10 cellular contexts compared by ENCODE assay signal in genomic region chr6:37204014-37204751, GRCh38. TPM values are rescaled to one million over a fixed set of nuclear protein-coding genes. Genes with fewer than 3 reads are reported as not detected.
A peak's percentile ranks its signal among the peaks of the same experiment; 100 is the strongest.
DNase-seq lines count a peak whose midpoint lies in the region; ATAC-seq and TF ChIP-seq lines count a peak whose summit lies in the region.
"Had no signal": no experiment of that assay in that cellular context is flagged by ENCODE, and none has a peak within 500 bp of the region (broad histone marks: within the 10 kb centered on the region; RNA-seq: fewer than 3 reads in every experiment).

No MANE protein-coding gene starts in this region.

- H3K4me1 Mint-ChIP-seq in Caco-2 (ENCODE audit: low read depth, unreplicated experiment): peaks cover 29% of the 10 kb centered on the region

- H3K36me3 ChIP-seq in Caco-2 (ENCODE audit: control insufficient read depth, insufficient read depth, low read length): no peaks in the 10 kb centered on the region
- no peaks in the 10 kb centered on the region for H3K36me3 ChIP-seq in adrenal gland (replicated peaks in 1 of 2)
- H3K36me3 ChIP-seq in right lobe of liver: no peaks in the 10 kb centered on the region

- H3K9me3 Mint-ChIP-seq in Caco-2 (ENCODE audit: unreplicated experiment): no peaks in the 10 kb centered on the region
- H3K9me3 Mint-ChIP-seq: naive B cell had no signal

- H3K27ac Mint-ChIP-seq in Caco-2 (ENCODE audit: unreplicated experiment): peak overlapping the region; percentile 78

- CTCF ChIA-PET in Caco-2 (lab: Charles Lee): interaction anchor here (1.5 kb wide), 1 partner anchor 186 kb away, joined by 4 read pairs; no protein-coding TSS in a partner anchor

- peaks cover 6% of the 10 kb centered on the region for H3K36me3 Mint-ChIP-seq in Caco-2 (ENCODE audit: insufficient read depth, unreplicated experiment)
- H3K36me3 Mint-ChIP-seq: naive B cell had no signal

- DNase-seq in Caco-2 (peak; percentile 74 to 83), HUDEP-2 (lab: John Stamatoyannopoulos, UW; ENCODE audit: unreplicated experiment in 76 of 76) (peak in 55 of 76 experiments; percentile 15 to 76 (median 45)), adrenal gland (peak; percentile 44 to 84 (median 77)), right lobe of liver (peak in 2 of 3 donors; percentile 65 to 81), NCI-H748 (lab: John Stamatoyannopoulos, UW; ENCODE audit: unreplicated experiment) (no peak)
- DNase-seq in stimulated activated CD4-positive, alpha-beta T cell treated with anti-CD3 and anti-CD28 coated beads, Interleukin-15, amount 100 ng/mL, for 24 hours: no peak
- DNase-seq: naive B cell, NCI-H1105 treated with DMSO at 0.1 percent for 48 hours had no signal

- no TSS peak for BruUV-seq in Caco-2 (replicated peaks; lab: Mats Ljungman, UMichigan)

- POLR2A ChIA-PET in Caco-2 (lab: Charles Lee): interaction anchor here (0.5 to 1.1 kb wide), 2 partner anchors 23 to 94 kb away, joined by 3 to 5 read pairs; no protein-coding TSS in a partner anchor

- intact Hi-C loops in Caco-2 (cut with micrococcal nuclease; ENCODE audit: unreplicated experiment) (loop anchor here (10.0 kb wide), 1 partner anchor 289 kb away; no protein-coding TSS in a partner anchor), adrenal gland (cut with DNase I) (loop anchor here in 1 of 2 donors (10.0 kb wide), 1 partner anchor 179 kb away; no protein-coding TSS in a partner anchor), right lobe of liver (cut with DNase I) (loop anchor here in 1 of 2 donors (10.0 kb wide), 1 partner anchor 179 kb away; no protein-coding TSS in a partner anchor)

- no peaks in the 10 kb centered on the region for H3K9me3 ChIP-seq in Caco-2
- no peaks in the 10 kb centered on the region for H3K9me3 ChIP-seq in adrenal gland (replicated peaks in 1 of 3)
- no peaks in the 10 kb centered on the region for H3K9me3 ChIP-seq in right lobe of liver

- TF ChIP-seq CTCF in Caco-2 (IDR thresholded peaks at IDR 0.05; ENCODE audit: insufficient read depth in 1 of 2, low read depth in 1 of 2, low read length in 1 of 2, severe bottlenecking in 1 of 2, unreplicated experiment in 1 of 2) (no peak), adrenal gland (IDR thresholded peaks at IDR 0.05) (no peak), right lobe of liver (IDR thresholded peaks at IDR 0.05) (no peak)

- H3K27me3 ChIP-seq in Caco-2 (replicated peaks; ENCODE audit: control insufficient read depth, insufficient read depth, low read length): no peaks in the 10 kb centered on the region
- no peaks in the 10 kb centered on the region for H3K27me3 ChIP-seq in adrenal gland
- H3K27me3 ChIP-seq in right lobe of liver: no peaks in the 10 kb centered on the region

- H3K4me3 ChIP-seq in Caco-2 (ENCODE audit: low read depth, low read length) (no peak overlapping the region), adrenal gland (no peak overlapping the region), right lobe of liver (no peak overlapping the region)

- H3K27ac ChIP-seq in adrenal gland (no peak overlapping the region), right lobe of liver (no peak overlapping the region)

- H3K4me1 ChIP-seq in Caco-2 (peaks cover 33% of the 10 kb centered on the region), adrenal gland (replicated peaks in 1 of 2) (peaks cover 0 to 6% of the 10 kb centered on the region in 2 donors), right lobe of liver (peaks cover 0 to 14% (median 6%) of the 10 kb centered on the region in 4 donors)

- 64 to 75% (median 68%) methylated on average over 7 of the region's 7 CpGs for WGBS in adrenal gland, 4 donors
- 69% methylated on average over 7 of the region's 7 CpGs for WGBS in right lobe of liver (ENCODE audit: insufficient coverage, low coverage, low lambda C conversion rate, missing lambda C conversion rate)

- H3K4me3 Mint-ChIP-seq in Caco-2 (ENCODE audit: unreplicated experiment): peak overlapping the region; percentile 15
- H3K4me3 Mint-ChIP-seq: naive B cell had no signal

- no peaks in the 10 kb centered on the region for H3K27me3 Mint-ChIP-seq in Caco-2 (ENCODE audit: insufficient read depth, unreplicated experiment)

- ATAC-seq in right lobe of liver (peak; percentile 59 to 78 (median 70)), HG02885 (IDR thresholded peaks at IDR 0.05; ENCODE audit: poor library complexity, unreplicated experiment) (no peak), GM21515 (IDR thresholded peaks at IDR 0.05; ENCODE audit: unreplicated experiment) (no peak)

- no peak for TF ChIP-seq POLR2A in adrenal gland (IDR thresholded peaks at IDR 0.05)
- TF ChIP-seq POLR2A in right lobe of liver (IDR thresholded peaks at IDR 0.05): no peak

RNA-seq across cellular contexts. Expression of gene PIM1, which starts 34.2 kb away (rescaled TPM):
- total RNA-seq in Caco-2 (2022) (43.8 and 48.3 TPM in 2 replicates), adrenal gland (10 to 100 TPM in 7 of 8 donors, 1 to 10 TPM in 1; 2.8 to 36.6 (median 21.4) TPM), right lobe of liver (10 to 100 TPM in 5 of 6 experiments, 1 to 10 TPM in 1; 5.1 to 45.2 (median 13.0) TPM)
- 10 to 100 TPM; 10.6 to 31.2 (median 12.3) TPM for polyA plus RNA-seq in adrenal gland

RNA-seq across cellular contexts. Expression of gene TBC1D22B, which starts 53.4 kb away (rescaled TPM):
- total RNA-seq in Caco-2 (2022) (11.8 and 13.5 TPM in 2 replicates), adrenal gland (10 to 100 TPM; 11.2 to 21.9 (median 17.3) TPM), right lobe of liver (1 to 10 TPM; 1.3 to 4.0 (median 2.8) TPM)
- polyA plus RNA-seq in adrenal gland: 10 to 100 TPM in 2 of 3 donors, 1 to 10 TPM in 1; 9.1 to 20.5 (median 12.4) TPM

RNA-seq across cellular contexts. Expression of gene TMEM217, which starts 53.8 kb away (rescaled TPM):
- total RNA-seq in Caco-2 (2022) (1.6 and 2.6 TPM in 2 replicates), adrenal gland (10 to 100 TPM in 1 of 8 donors, 1 to 10 TPM in 6, not detected in 1; 1.5 to 23.2 (median 5.6) TPM), right lobe of liver (1 to 10 TPM in 2 of 6 experiments, under 1 TPM in 3, not detected in 1; 0.15 to 5.2 (median 0.92) TPM)
- 10 to 100 TPM in 1 of 3 donors, 1 to 10 TPM in 2; 1.7 to 26.7 (median 5.2) TPM for polyA plus RNA-seq in adrenal gland

Comparison
In these comparisons a context has a peak if more than half of its experiments do, and no peak if none do; other contexts are left out.
1. DNase-seq: peak in Caco-2 (2 of 2), HUDEP-2 (55 of 76), adrenal gland (7 of 7) and right lobe of liver (2 of 3); none in stimulated activated CD4-positive, alpha-beta T cell treated with anti-CD3 and anti-CD28 coated beads, Interleukin-15, amount 100 ng/mL, for 24 hours (single experiment) and NCI-H748 (single experiment).
2. ATAC-seq: peak in right lobe of liver (4 of 4); none in HG02885 (single experiment) and GM21515 (single experiment).